ENCODE assay signal across 8 cellular contexts in the genomic region with DNA sequence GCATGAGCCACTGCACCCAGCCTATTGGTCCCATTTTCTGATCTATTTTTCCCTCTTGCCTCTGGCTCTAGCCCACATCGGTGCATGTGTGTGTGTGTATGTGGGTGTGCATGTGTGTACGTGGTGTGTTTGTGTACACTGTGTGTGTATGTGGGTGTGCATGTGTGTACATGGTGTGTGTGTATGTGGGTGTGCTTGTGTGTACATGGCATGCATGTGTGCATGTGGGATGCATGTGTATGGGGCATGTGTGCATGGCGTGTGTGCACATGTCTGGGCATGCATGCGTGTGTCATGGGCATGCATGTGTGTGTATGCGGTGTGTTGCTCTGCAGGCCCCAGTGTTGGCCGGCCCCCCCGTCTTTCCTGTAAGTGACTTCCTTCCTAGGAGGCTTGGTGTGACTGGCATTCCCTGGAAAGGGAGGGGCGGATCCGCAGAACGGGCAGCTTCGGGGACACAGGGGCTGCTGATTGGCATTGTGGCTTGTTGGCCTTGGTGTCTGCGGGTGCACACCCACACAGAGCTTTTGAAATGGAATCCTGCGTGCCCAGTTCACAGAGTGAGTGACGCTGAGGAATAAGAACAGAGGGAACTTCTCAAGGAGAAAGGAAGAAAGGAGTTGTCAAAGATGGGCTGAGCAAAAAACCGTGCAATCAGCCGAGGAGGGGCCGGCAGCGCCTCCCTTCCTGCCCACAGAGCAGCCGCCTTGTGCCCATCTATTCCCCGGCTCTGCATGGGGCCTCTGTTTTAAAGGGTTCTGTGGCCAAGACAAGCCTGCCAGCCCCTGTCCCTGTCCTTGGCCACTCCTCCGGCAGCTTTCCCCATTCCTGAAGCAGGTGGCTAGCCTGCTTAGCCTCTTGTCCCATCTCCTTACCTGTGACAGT. TPM values are rescaled to one million over a fixed set of nuclear protein-coding genes. Genes with fewer than 3 reads are reported as not detected.
A peak's percentile ranks its signal among the peaks of the same experiment; 100 is the strongest.
DNase-seq lines count a peak whose midpoint lies in the region; ATAC-seq, FAIRE-seq and TF ChIP-seq lines count a peak whose summit lies in the region.

No MANE protein-coding gene starts in this region.

- H3K4me2 ChIP-seq in A549, result peak overlapping the region; percentile 93

- no peaks in the 10 kb centered on the region for H3K9me3 Mint-ChIP-seq in natural killer cell

- DNase-seq in A549 (ENCODE audit: low read depth in 1 of 2, low spot score in 1 of 2) (peak in 1 of 2 experiments; percentile 42), LNCaP clone FGC (ENCODE audit: low read depth) (no peak), cerebellar cortex (ENCODE audit: low spot score) (peak; percentile 56), natural killer cell (no peak), NCI-H1436 treated with DMSO at 0.1 percent for 48 hours (lab: John Stamatoyannopoulos, UW) (no peak), LoVo (ENCODE audit: low spot score) (no peak), NOMO-1 treated with DMSO at 0.1 percent for 48 hours (lab: John Stamatoyannopoulos, UW; ENCODE audit: unreplicated experiment) (no peak), SIG-M5 (lab: John Stamatoyannopoulos, UW) (no peak)

- POLR2A ChIA-PET in A549 (lab: Yijun Ruan, JAX), result interaction anchor here (2.2 to 3.1 kb wide), 3 partner anchors 7 to 16 kb away, joined by 10 to 12 read pairs (median 11); a partner anchor contains a TSS

- no peak for TF ChIP-seq POLR2A in A549 (IDR thresholded peaks at IDR 0.05; ENCODE audit: low read length)

- H3K9me3 ChIP-seq in A549, result no peaks in the 10 kb centered on the region

- peaks cover 33 to 48% of the 10 kb centered on the region in 2 donors for H3K4me1 Mint-ChIP-seq in natural killer cell

- CTCF ChIA-PET in A549 (lab: Yijun Ruan, JAX), result interaction anchor here (1.0 to 2.5 kb wide), 4 partner anchors 9 to 55 kb away, joined by 3 to 15 read pairs (median 4); no protein-coding TSS in a partner anchor

- no peak for FAIRE-seq in A549 (lab: Jason Lieb, UNC)

- 11% methylated on average over 20 of the region's 21 CpGs for WGBS in A549 (ENCODE audit: missing lambda C conversion rate)

- intact Hi-C loops in natural killer cell (cut with micrococcal nuclease), result loop anchor here (5.0 kb wide), 1 partner anchor 70 kb away; a partner anchor contains a TSS

- TF ChIP-seq RAD21 in A549 (conservative IDR thresholded peaks at IDR 0.05 in 1 of 2, IDR thresholded peaks at IDR 0.05 in 1 of 2), result no peak

- TF ChIP-seq EP300 in A549 (IDR thresholded peaks at IDR 0.05), result no peak

- H3K4me1 ChIP-seq in A549, result peaks cover 94% of the 10 kb centered on the region

- ATAC-seq in A549 (peak; percentile 16 to 27), natural killer cell (no peak)

- peak overlapping the region; percentile 69 to 93 for H3K27ac Mint-ChIP-seq in natural killer cell

- H3K4me3 Mint-ChIP-seq in natural killer cell, result peak overlapping the region; percentile 74

- peak overlapping the region; percentile 98 to 99 for H3K27ac ChIP-seq in A549

- TF ChIP-seq CTCF in A549 (IDR thresholded peaks at IDR 0.05) (no peak), LNCaP clone FGC (IDR thresholded peaks at IDR 0.05; ENCODE audit: control insufficient read depth, extremely low read depth, insufficient read depth) (no peak), natural killer cell (IDR thresholded peaks at IDR 0.05) (no peak)

- H3K27me3 Mint-ChIP-seq in natural killer cell (ENCODE audit: low read depth in 2 of 2), result no peaks in the 10 kb centered on the region

- H3K4me3 ChIP-seq in A549, result peak overlapping the region; percentile 44; the same call in 2 of the 3 replicates
- peak overlapping the region; percentile 58 for H3K4me3 ChIP-seq in LNCaP clone FGC (ENCODE audit: low read depth, low read length)

- H3K36me3 Mint-ChIP-seq in natural killer cell, result no peaks in the 10 kb centered on the region

TF ChIP-seq in A549, 52 proteins besides CTCF, POLR2A, EP300 and RAD21:
- no peak for TF ChIP-seq ESRRA (IDR thresholded peaks at IDR 0.05; ENCODE audit: borderline replicate concordance, low read length)
- TF ChIP-seq, protein P1, sequence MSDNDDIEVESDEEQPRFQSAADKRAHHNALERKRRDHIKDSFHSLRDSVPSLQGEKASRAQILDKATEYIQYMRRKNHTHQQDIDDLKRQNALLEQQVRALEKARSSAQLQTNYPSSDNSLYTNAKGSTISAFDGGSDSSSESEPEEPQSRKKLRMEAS (IDR thresholded peaks at IDR 0.05), result peak; percentile 41; the same call in 1 of the 2 replicates

RNA-seq across cellular contexts. Expression of a gene that starts 8.0 kb away (rescaled TPM):
- 252 and 292 TPM in 2 replicates for polyA plus RNA-seq in A549 (2011; rRNA removed)
- polyA plus RNA-seq in A549 (2012; cell fraction: cytosol; rRNA removed), result 331 and 370 TPM in 2 replicates
- 322 and 326 TPM in 2 replicates for polyA plus RNA-seq in A549 (2012; cell fraction: nucleus; rRNA removed)
- polyA plus RNA-seq in A549 (2017; fragmentation: RNase III; extraction: RNeasy Plus Mini Kit Qiagen cat#74134 plus additional on column Dnase treatment), result 189 to 220 TPM (median 214 TPM) in 3 replicates
- 336 and 363 TPM in 2 replicates for polyA minus RNA-seq in A549 (2011; rRNA and poly(A)+ RNA removed)
- total RNA-seq in natural killer cell, result 10 to 100 TPM; 73.8 to 77.0 (median 74.6) TPM

RNA-seq across cellular contexts. Expression of a gene that starts 49.2 kb away (rescaled TPM):
- polyA plus RNA-seq in A549 (2011; rRNA removed), result 42.9 and 51.5 TPM in 2 replicates
- polyA plus RNA-seq in A549 (2012; cell fraction: cytosol; rRNA removed), result 90.6 and 103 TPM in 2 replicates
- polyA plus RNA-seq in A549 (2012; cell fraction: nucleus; rRNA removed), result 29.1 and 41.0 TPM in 2 replicates
- polyA plus RNA-seq in A549 (2017; fragmentation: RNase III; extraction: RNeasy Plus Mini Kit Qiagen cat#74134 plus additional on column Dnase treatment), result 94.1 to 102 TPM (median 101 TPM) in 3 replicates
- polyA minus RNA-seq in A549 (2011; rRNA and poly(A)+ RNA removed), result 16.5 and 23.7 TPM in 2 replicates
- total RNA-seq in natural killer cell, result 10 to 100 TPM; 18.5 to 23.1 (median 22.7) TPM

Comparison
In these comparisons a context has a peak if more than half of its experiments do, and no peak if none do; other contexts are left out.
1. ATAC-seq: peak in A549 (2 of 2); none in natural killer cell (0 of 3).